ENCODE assay signal across 1 cellular context in the genomic region with DNA sequence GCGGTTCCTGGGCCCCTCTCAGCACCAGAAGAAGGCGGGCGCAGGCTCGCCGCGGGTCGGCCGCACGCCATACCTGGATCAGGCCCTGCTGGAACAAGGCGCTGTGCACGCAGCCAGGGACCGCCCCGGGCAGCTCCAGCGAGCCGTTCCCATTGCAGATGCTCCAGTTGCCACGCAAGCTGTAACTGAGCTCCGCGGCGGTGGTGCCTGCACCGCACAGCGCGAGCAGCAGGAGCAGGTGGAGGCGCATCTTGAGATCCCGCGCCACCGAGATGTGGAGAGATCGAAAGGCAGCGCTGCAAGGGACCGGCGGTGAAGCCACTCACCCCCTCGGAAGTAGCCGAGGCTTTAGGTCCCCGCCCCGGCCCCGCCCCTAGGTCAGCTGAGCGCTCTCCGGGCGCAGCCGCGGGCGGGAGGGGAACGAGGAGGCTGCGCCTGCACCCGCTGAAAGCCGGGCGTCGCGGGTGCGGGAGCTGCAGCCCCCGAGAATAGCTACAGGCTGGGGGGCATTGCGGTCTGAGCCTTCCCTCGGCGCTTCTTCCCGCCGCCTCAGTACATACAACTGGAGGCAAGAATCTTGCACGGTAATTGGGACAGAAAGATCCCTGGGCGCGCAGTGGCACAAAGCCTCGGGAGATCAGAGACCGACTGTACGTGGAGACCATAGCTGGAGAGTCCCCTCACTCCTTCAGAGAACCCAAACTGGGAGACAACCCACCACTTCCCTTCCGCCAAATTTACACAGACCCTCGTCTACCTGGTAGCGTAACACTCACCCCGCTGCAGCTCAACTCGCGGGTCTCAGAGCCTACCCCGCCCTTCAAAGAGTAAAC.
TF ChIP-seq lines count a peak whose summit lies in the region.

A gene (minus strand): TSS at position 324 of the 833 bp plus-strand sequence. CDS start 74 bp downstream, at position 250.

TF ChIP-seq in HepG2, 621 proteins besides CTCF, POLR2A, EP300 and RAD21 (continued from another document and continues in another):
- TF ChIP-seq, protein P1, sequence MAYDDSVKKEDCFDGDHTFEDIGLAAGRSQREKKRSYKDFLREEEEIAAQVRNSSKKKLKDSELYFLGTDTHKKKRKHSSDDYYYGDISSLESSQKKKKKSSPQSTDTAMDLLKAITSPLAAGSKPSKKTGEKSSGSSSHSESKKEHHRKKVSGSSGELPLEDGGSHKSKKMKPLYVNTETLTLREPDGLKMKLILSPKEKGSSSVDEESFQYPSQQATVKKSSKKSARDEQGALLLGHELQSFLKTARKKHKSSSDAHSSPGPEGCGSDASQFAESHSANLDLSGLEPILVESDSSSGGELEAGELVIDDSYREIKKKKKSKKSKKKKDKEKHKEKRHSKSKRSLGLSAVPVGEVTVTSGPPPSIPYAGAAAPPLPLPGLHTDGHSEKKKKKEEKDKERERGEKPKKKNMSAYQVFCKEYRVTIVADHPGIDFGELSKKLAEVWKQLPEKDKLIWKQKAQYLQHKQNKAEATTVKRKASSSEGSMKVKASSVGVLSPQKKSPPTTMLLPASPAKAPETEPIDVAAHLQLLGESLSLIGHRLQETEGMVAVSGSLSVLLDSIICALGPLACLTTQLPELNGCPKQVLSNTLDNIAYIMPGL (CRISPR knock-in tag; IDR thresholded peaks at IDR 0.05; ENCODE audit: borderline replicate concordance in 1 of 2, low read depth in 1 of 2), result peak; percentile 56 to 77; a peak in 3 of 4 replicates
- peak; percentile 59; the same call in 1 of the 2 replicates for TF ChIP-seq GPN1 (CRISPR knock-in tag; IDR thresholded peaks at IDR 0.05; ENCODE audit: borderline replicate concordance)
- TF ChIP-seq, protein P2, sequence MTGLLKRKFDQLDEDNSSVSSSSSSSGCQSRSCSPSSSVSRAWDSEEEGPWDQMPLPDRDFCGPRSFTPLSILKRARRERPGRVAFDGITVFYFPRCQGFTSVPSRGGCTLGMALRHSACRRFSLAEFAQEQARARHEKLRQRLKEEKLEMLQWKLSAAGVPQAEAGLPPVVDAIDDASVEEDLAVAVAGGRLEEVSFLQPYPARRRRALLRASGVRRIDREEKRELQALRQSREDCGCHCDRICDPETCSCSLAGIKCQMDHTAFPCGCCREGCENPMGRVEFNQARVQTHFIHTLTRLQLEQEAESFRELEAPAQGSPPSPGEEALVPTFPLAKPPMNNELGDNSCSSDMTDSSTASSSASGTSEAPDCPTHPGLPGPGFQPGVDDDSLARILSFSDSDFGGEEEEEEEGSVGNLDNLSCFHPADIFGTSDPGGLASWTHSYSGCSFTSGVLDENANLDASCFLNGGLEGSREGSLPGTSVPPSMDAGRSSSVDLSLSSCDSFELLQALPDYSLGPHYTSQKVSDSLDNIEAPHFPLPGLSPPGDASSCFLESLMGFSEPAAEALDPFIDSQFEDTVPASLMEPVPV (CRISPR knock-in tag; IDR thresholded peaks at IDR 0.05), result peak; percentile 91; the same call in 1 of the 2 replicates
- TF ChIP-seq NFE2 (CRISPR knock-in tag; IDR thresholded peaks at IDR 0.05), result no peak
- no peak for TF ChIP-seq NONO (IDR thresholded peaks at IDR 0.05)
- TF ChIP-seq NONO (CRISPR knock-in tag; conservative IDR thresholded peaks at IDR 0.05), result 0 out of 2 replicates have a peak, but pooled peaks have one; percentile 63
- TF ChIP-seq, protein P3, sequence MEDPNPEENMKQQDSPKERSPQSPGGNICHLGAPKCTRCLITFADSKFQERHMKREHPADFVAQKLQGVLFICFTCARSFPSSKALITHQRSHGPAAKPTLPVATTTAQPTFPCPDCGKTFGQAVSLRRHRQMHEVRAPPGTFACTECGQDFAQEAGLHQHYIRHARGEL (CRISPR knock-in tag; IDR thresholded peaks at IDR 0.05), result no peak; the same call in 1 of the 2 replicates
- no peak for TF ChIP-seq ZNF207 (IDR thresholded peaks at IDR 0.05; ENCODE audit: borderline replicate concordance)
- TF ChIP-seq, protein P4, sequence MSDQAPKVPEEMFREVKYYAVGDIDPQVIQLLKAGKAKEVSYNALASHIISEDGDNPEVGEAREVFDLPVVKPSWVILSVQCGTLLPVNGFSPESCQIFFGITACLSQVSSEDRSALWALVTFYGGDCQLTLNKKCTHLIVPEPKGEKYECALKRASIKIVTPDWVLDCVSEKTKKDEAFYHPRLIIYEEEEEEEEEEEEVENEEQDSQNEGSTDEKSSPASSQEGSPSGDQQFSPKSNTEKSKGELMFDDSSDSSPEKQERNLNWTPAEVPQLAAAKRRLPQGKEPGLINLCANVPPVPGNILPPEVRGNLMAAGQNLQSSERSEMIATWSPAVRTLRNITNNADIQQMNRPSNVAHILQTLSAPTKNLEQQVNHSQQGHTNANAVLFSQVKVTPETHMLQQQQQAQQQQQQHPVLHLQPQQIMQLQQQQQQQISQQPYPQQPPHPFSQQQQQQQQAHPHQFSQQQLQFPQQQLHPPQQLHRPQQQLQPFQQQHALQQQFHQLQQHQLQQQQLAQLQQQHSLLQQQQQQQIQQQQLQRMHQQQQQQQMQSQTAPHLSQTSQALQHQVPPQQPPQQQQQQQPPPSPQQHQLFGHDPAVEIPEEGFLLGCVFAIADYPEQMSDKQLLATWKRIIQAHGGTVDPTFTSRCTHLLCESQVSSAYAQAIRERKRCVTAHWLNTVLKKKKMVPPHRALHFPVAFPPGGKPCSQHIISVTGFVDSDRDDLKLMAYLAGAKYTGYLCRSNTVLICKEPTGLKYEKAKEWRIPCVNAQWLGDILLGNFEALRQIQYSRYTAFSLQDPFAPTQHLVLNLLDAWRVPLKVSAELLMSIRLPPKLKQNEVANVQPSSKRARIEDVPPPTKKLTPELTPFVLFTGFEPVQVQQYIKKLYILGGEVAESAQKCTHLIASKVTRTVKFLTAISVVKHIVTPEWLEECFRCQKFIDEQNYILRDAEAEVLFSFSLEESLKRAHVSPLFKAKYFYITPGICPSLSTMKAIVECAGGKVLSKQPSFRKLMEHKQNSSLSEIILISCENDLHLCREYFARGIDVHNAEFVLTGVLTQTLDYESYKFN (CRISPR knock-in tag; conservative IDR thresholded peaks at IDR 0.05), result peak; percentile 22; the same call in 1 of the 2 replicates
- peak; percentile 64; the same call in 1 of the 2 replicates for TF ChIP-seq POLR2AphosphoS5 (IDR thresholded peaks at IDR 0.05; ENCODE audit: low read depth, low read length)
- TF ChIP-seq, protein P5, sequence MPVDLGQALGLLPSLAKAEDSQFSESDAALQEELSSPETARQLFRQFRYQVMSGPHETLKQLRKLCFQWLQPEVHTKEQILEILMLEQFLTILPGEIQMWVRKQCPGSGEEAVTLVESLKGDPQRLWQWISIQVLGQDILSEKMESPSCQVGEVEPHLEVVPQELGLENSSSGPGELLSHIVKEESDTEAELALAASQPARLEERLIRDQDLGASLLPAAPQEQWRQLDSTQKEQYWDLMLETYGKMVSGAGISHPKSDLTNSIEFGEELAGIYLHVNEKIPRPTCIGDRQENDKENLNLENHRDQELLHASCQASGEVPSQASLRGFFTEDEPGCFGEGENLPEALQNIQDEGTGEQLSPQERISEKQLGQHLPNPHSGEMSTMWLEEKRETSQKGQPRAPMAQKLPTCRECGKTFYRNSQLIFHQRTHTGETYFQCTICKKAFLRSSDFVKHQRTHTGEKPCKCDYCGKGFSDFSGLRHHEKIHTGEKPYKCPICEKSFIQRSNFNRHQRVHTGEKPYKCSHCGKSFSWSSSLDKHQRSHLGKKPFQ (CRISPR knock-in tag; IDR thresholded peaks at IDR 0.05; ENCODE audit: insufficient replicate concordance), result no peak
- TF ChIP-seq, protein P6, sequence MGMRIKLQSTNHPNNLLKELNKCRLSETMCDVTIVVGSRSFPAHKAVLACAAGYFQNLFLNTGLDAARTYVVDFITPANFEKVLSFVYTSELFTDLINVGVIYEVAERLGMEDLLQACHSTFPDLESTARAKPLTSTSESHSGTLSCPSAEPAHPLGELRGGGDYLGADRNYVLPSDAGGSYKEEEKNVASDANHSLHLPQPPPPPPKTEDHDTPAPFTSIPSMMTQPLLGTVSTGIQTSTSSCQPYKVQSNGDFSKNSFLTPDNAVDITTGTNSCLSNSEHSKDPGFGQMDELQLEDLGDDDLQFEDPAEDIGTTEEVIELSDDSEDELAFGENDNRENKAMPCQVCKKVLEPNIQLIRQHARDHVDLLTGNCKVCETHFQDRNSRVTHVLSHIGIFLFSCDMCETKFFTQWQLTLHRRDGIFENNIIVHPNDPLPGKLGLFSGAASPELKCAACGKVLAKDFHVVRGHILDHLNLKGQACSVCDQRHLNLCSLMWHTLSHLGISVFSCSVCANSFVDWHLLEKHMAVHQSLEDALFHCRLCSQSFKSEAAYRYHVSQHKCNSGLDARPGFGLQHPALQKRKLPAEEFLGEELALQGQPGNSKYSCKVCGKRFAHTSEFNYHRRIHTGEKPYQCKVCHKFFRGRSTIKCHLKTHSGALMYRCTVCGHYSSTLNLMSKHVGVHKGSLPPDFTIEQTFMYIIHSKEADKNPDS (CRISPR knock-in tag; IDR thresholded peaks at IDR 0.05), result no peak
- TF ChIP-seq AGO1 (IDR thresholded peaks at IDR 0.05; ENCODE audit: low read depth, low read length, poor library complexity, severe bottlenecking), result no peak
- TF ChIP-seq NR2F6 (IDR thresholded peaks at IDR 0.05), result no peak
- 0 out of 2 replicates have a peak, but pooled peaks have one; percentile 26 for TF ChIP-seq NR2F6 (CRISPR knock-in tag; IDR thresholded peaks at IDR 0.05)
- TF ChIP-seq SOX13 (IDR thresholded peaks at IDR 0.05), result no peak
- TF ChIP-seq SOX13 (CRISPR knock-in tag; conservative IDR thresholded peaks at IDR 0.05 in 1 of 2, IDR thresholded peaks at IDR 0.05 in 1 of 2), result peak in 1 of 2 experiments; percentile 63; a peak in 2 of 4 replicates
- TF ChIP-seq GZF1 (CRISPR knock-in tag; IDR thresholded peaks at IDR 0.05), result peak; percentile 11; the same call in 1 of the 2 replicates
- TF ChIP-seq PITX1 (CRISPR knock-in tag; IDR thresholded peaks at IDR 0.05), result peak; percentile 63; the same call in 1 of the 2 replicates
- peak; percentile 69; the same call in 1 of the 2 replicates for TF ChIP-seq RXRA (CRISPR knock-in tag; IDR thresholded peaks at IDR 0.05)
- TF ChIP-seq MED13 (CRISPR knock-in tag; IDR thresholded peaks at IDR 0.05), result 0 out of 2 replicates have a peak, but pooled peaks have one; percentile 51
- peak; percentile 55; the same call in 1 of the 2 replicates for TF ChIP-seq ZNF547 (CRISPR knock-in tag; IDR thresholded peaks at IDR 0.05)
- TF ChIP-seq U2AF1 (optimal IDR thresholded peaks at IDR 0.05; ENCODE audit: low read depth, low read length), result no peak
- no peak for TF ChIP-seq NCOA5 (CRISPR knock-in tag; IDR thresholded peaks at IDR 0.05)
- no peak for TF ChIP-seq ZZZ3 (CRISPR knock-in tag; IDR thresholded peaks at IDR 0.05; ENCODE audit: borderline replicate concordance)
- no peak for TF ChIP-seq RORA (CRISPR knock-in tag; IDR thresholded peaks at IDR 0.05)
- TF ChIP-seq MTA1 (CRISPR knock-in tag; IDR thresholded peaks at IDR 0.05; ENCODE audit: borderline replicate concordance), result peak; percentile 85; the same call in 1 of the 2 replicates
- TF ChIP-seq ZNF703 (CRISPR knock-in tag; IDR thresholded peaks at IDR 0.05; ENCODE audit: borderline replicate concordance), result no peak
- peak; percentile 78 for TF ChIP-seq BORCS8-MEF2B (CRISPR knock-in tag; IDR thresholded peaks at IDR 0.05)
- TF ChIP-seq ZSCAN12 (CRISPR knock-in tag; IDR thresholded peaks at IDR 0.05), result 0 out of 2 replicates have a peak, but pooled peaks have one; percentile 43
- no peak for TF ChIP-seq ZNF780A (CRISPR knock-in tag; IDR thresholded peaks at IDR 0.05)
- no peak for TF ChIP-seq ZSCAN9 (CRISPR knock-in tag; IDR thresholded peaks at IDR 0.05; ENCODE audit: borderline replicate concordance)
- no peak for TF ChIP-seq NBN (conservative IDR thresholded peaks at IDR 0.05)
- no peak for TF ChIP-seq ZNF484 (CRISPR knock-in tag; IDR thresholded peaks at IDR 0.05; ENCODE audit: borderline replicate concordance, low read depth)
- 0 out of 2 replicates have a peak, but pooled peaks have one; percentile 15 for TF ChIP-seq TP53 (CRISPR knock-in tag; conservative IDR thresholded peaks at IDR 0.05)
- TF ChIP-seq, protein P7, sequence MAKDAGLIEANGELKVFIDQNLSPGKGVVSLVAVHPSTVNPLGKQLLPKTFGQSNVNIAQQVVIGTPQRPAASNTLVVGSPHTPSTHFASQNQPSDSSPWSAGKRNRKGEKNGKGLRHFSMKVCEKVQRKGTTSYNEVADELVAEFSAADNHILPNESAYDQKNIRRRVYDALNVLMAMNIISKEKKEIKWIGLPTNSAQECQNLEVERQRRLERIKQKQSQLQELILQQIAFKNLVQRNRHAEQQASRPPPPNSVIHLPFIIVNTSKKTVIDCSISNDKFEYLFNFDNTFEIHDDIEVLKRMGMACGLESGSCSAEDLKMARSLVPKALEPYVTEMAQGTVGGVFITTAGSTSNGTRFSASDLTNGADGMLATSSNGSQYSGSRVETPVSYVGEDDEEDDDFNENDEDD (CRISPR knock-in tag; IDR thresholded peaks at IDR 0.05; ENCODE audit: borderline replicate concordance), result peak; percentile 61; the same call in 1 of the 2 replicates
- peak; percentile 98 for TF ChIP-seq ZNF292 (CRISPR knock-in tag; IDR thresholded peaks at IDR 0.05; ENCODE audit: borderline replicate concordance, low read depth)
- TF ChIP-seq SOX6 (IDR thresholded peaks at IDR 0.05), result no peak
- TF ChIP-seq SOX6 (CRISPR knock-in tag; IDR thresholded peaks at IDR 0.05), result peak; percentile 56
- TF ChIP-seq, protein P8, sequence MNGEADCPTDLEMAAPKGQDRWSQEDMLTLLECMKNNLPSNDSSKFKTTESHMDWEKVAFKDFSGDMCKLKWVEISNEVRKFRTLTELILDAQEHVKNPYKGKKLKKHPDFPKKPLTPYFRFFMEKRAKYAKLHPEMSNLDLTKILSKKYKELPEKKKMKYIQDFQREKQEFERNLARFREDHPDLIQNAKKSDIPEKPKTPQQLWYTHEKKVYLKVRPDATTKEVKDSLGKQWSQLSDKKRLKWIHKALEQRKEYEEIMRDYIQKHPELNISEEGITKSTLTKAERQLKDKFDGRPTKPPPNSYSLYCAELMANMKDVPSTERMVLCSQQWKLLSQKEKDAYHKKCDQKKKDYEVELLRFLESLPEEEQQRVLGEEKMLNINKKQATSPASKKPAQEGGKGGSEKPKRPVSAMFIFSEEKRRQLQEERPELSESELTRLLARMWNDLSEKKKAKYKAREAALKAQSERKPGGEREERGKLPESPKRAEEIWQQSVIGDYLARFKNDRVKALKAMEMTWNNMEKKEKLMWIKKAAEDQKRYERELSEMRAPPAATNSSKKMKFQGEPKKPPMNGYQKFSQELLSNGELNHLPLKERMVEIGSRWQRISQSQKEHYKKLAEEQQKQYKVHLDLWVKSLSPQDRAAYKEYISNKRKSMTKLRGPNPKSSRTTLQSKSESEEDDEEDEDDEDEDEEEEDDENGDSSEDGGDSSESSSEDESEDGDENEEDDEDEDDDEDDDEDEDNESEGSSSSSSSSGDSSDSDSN (CRISPR knock-in tag; IDR thresholded peaks at IDR 0.05), result peak; percentile 94
- TF ChIP-seq, protein P9, sequence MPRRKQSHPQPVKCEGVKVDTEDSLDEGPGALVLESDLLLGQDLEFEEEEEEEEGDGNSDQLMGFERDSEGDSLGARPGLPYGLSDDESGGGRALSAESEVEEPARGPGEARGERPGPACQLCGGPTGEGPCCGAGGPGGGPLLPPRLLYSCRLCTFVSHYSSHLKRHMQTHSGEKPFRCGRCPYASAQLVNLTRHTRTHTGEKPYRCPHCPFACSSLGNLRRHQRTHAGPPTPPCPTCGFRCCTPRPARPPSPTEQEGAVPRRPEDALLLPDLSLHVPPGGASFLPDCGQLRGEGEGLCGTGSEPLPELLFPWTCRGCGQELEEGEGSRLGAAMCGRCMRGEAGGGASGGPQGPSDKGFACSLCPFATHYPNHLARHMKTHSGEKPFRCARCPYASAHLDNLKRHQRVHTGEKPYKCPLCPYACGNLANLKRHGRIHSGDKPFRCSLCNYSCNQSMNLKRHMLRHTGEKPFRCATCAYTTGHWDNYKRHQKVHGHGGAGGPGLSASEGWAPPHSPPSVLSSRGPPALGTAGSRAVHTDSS (CRISPR knock-in tag; conservative IDR thresholded peaks at IDR 0.05), result no peak
- TF ChIP-seq RCOR2 (CRISPR knock-in tag; IDR thresholded peaks at IDR 0.05), result peak; percentile 66; the same call in 1 of the 2 replicates
- no peak for TF ChIP-seq NR1H2 (CRISPR knock-in tag; IDR thresholded peaks at IDR 0.05; ENCODE audit: borderline replicate concordance, low read depth)
- TF ChIP-seq ZBTB38 (CRISPR knock-in tag; IDR thresholded peaks at IDR 0.05), result no peak
